In the genomic region with DNA sequence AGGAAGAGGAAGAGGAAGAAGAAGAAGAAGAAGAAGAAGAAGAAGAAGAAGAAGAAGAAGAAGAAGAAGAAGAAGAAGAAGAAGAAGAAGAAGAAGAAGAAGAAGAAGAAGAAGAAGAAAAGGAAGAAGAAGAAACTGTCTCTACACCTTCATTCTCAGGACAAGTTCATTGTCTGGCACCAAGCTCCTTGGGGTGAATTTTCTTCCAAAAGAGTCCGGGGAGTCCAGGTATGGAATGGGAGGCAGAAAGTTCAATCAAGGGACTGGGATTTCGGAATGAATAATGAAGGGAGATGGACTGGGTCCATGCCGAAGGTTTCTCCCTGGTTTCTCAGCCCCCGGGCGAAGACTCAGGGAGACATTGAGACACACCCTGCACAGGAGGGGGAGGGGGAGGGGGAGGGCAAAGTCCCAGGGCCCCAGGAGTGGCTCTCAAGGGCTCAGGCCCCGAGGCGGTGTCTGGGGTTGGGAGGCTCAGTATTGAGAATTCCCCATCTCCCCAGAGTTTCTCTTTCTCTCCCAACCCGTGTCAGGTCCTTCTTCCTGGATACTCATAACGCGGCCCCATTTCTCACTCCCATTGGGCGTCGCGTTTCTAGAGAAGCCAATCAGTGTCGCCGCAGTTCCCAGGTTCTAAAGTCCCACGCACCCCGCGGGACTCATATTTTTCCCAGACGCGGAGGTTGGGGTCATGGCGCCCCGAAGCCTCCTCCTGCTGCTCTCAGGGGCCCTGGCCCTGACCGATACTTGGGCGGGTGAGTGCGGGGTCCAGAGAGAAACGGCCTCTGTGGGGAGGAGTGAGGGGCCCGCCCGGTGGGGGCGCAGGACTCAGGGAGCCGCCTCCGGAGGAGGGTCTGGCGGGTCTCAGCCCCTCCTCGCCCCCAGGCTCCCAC, we compare ENCODE assay signal across 8 cellular contexts. TPM values are rescaled to one million over a fixed set of nuclear protein-coding genes. Genes with fewer than 3 reads are reported as not detected.
DNase-seq lines count a peak whose midpoint lies in the region; ATAC-seq and TF ChIP-seq lines count a peak whose summit lies in the region.

HLA-F (plus strand) TSS at position 662 of the 893 bp plus-strand sequence; CDS start at position 692, 30 bp downstream.

- H3K4me1 ChIP-seq in colonic mucosa: no peaks in the 10 kb centered on the region

- no peaks in the 10 kb centered on the region for H3K27me3 ChIP-seq in colonic mucosa

- intact Hi-C loops in activated CD4-positive, alpha-beta T cell treated with anti-CD3 and anti-CD28 coated beads, Interleukin-2, amount 10 ng/mL, durations not matched to agents 24 days and 14 days (cut with micrococcal nuclease): loop anchor here (5.0 to 10.0 kb wide), 2 partner anchors 219 to 342 kb away; partner anchors contain the start of genes HLA-A, POLR1H and PPP1R11
- intact Hi-C loops in colonic mucosa (cut with DNase I) (no loop called here), left colon (cut with DNase I, micrococcal nuclease) (no loop called here)

- no peaks in the 10 kb centered on the region for H3K9me3 Mint-ChIP-seq in activated CD4-positive, alpha-beta T cell treated with anti-CD3 and anti-CD28 coated beads, Interleukin-2, amount 10 ng/mL, durations not matched to agents 24 days and 14 days

- peak within 1 kb of the TSS; percentile 83 to 100 for H3K9ac ChIP-seq in colonic mucosa (ENCODE audit: low read depth in 2 of 2, low read length in 2 of 2)

- peaks cover 9% of the 10 kb centered on the region for H3K36me3 ChIP-seq in colonic mucosa

- no peaks in the 10 kb centered on the region for H3K9me3 ChIP-seq in colonic mucosa

- peak within 1 kb of the TSS; percentile 98 for H3K4me3 Mint-ChIP-seq in activated CD4-positive, alpha-beta T cell treated with anti-CD3 and anti-CD28 coated beads, Interleukin-2, amount 10 ng/mL, durations not matched to agents 24 days and 14 days

- peak; percentile 53 for TF ChIP-seq POLR2A in GM10847 (IDR thresholded peaks at IDR 0.05; ENCODE audit: extremely low read depth, insufficient read length)

- H3K27ac ChIP-seq in colonic mucosa: peak within 1 kb of the TSS; percentile 94

- no peak for TF ChIP-seq CTCF in HFF-Myc (IDR thresholded peaks at IDR 0.05; ENCODE audit: low read depth, low read length, missing control alignments)
- no peak for TF ChIP-seq CTCF in colonic mucosa (IDR thresholded peaks at IDR 0.05)

- H3K4me1 Mint-ChIP-seq in activated CD4-positive, alpha-beta T cell treated with anti-CD3 and anti-CD28 coated beads, Interleukin-2, amount 10 ng/mL, durations not matched to agents 24 days and 14 days: peaks cover 50% of the 10 kb centered on the region

- H3K27ac Mint-ChIP-seq in activated CD4-positive, alpha-beta T cell treated with anti-CD3 and anti-CD28 coated beads, Interleukin-2, amount 10 ng/mL, durations not matched to agents 24 days and 14 days: peak within 1 kb of the TSS; percentile 94

- ATAC-seq in left colon: peak; percentile 96

- H3K4me3 ChIP-seq in HFF-Myc (replicated peaks; ENCODE audit: low read depth, low read length): peak within 1 kb of the TSS; percentile 38
- peak within 1 kb of the TSS; percentile 72 for H3K4me3 ChIP-seq in colonic mucosa

- H3K36me3 Mint-ChIP-seq in activated CD4-positive, alpha-beta T cell treated with anti-CD3 and anti-CD28 coated beads, Interleukin-2, amount 10 ng/mL, durations not matched to agents 24 days and 14 days (ENCODE audit: low read depth): peaks cover 47% of the 10 kb centered on the region

- H3K27me3 Mint-ChIP-seq in activated CD4-positive, alpha-beta T cell treated with anti-CD3 and anti-CD28 coated beads, Interleukin-2, amount 10 ng/mL, durations not matched to agents 24 days and 14 days: no peaks in the 10 kb centered on the region

- no peak for DNase-seq in HFF-Myc (ENCODE audit: extremely low read depth, low read depth)
- peak; percentile 5 for DNase-seq in NCI-H2029 treated with DMSO at 0.1 percent for 48 hours (lab: John Stamatoyannopoulos, UW)
- DNase-seq in activated CD4-positive, alpha-beta T cell treated with anti-CD3 and anti-CD28 coated beads, Interleukin-2, amount 10 ng/mL, durations not matched to agents 24 days and 14 days: peak; percentile 96
- peak; percentile 89 for DNase-seq in colonic mucosa
- peak; percentile 89 for DNase-seq in left colon
- DNase-seq in stimulated activated CD4-positive, alpha-beta T cell treated with anti-CD3 and anti-CD28 coated beads, Interleukin-1b, Interleukin-23, amount 100 ng/mL, for 1 hour (ENCODE audit: low read depth in 2 of 2): peak; percentile 60 to 73
- no peak for DNase-seq in T1000 (lab: John Stamatoyannopoulos, UW)

RNA-seq across cellular contexts. Expression of gene HLA-F, which starts in this region (rescaled TPM):
- 254 and 270 TPM in 2 replicates for total RNA-seq in activated CD4-positive, alpha-beta T cell treated with anti-CD3 and anti-CD28 coated beads, Interleukin-2, amount 10 ng/mL, durations not matched to agents 24 days and 14 days
- total RNA-seq in colonic mucosa (100 to 1,000 TPM in 1 of 2 donors, 10 to 100 TPM in 1; 58.8 to 201 TPM), left colon (100 to 1,000 TPM; 184 to 188 TPM)

Comparison
In these comparisons a context has a peak if more than half of its experiments do, and no peak if none do; other contexts are left out.
1. DNase-seq: peak in NCI-H2029 treated with DMSO at 0.1 percent for 48 hours (single experiment), activated CD4-positive, alpha-beta T cell treated with anti-CD3 and anti-CD28 coated beads, Interleukin-2, amount 10 ng/mL, durations not matched to agents 24 days and 14 days (single experiment), colonic mucosa (single experiment), left colon (2 of 2) and stimulated activated CD4-positive, alpha-beta T cell treated with anti-CD3 and anti-CD28 coated beads, Interleukin-1b, Interleukin-23, amount 100 ng/mL, for 1 hour (2 of 2); none in HFF-Myc (single experiment) and T1000 (single experiment).